ENCODE assay signal across 9 cellular contexts in the genomic region with DNA sequence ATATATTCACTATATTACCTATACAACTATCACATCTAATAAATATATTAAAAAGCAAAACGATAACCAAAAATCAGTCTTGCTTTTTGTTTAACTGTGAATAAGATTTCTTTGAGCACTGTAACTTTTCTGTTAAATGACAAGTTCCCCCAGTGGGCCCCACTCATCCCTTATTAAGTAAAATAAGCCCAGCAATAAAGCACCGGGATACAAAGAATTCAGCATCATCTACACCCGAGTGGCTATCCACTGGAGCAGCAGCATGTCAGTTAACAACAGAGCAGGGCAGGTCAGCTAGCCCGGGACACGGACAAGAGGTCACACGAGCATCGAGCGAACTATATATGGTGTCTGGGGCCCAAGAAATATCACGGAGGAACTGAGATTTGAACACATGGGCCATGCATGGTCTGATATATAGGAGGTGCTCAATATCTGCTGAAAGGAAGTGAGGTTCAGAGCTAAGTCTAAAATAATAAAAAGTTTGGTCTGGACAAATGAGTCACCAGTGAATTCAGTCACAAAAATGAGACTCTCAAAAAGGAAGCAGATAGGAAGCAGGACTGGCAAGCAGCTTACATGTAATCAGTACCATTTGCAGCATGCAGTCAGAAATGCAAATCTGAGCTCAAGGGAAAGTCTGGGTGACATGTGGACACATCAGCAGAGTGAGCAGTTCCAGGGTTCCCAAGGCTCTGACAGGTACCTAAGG. TPM values are rescaled to one million over a fixed set of nuclear protein-coding genes. Genes with fewer than 3 reads are reported as not detected.
DNase-seq lines count a peak whose midpoint lies in the region; ATAC-seq lines count a peak whose summit lies in the region.
"Had no signal": no experiment of that assay in that cellular context is flagged by ENCODE, and none has a peak within 500 bp of the region (broad histone marks: within the 10 kb centered on the region; RNA-seq: fewer than 3 reads in every experiment).

No MANE protein-coding gene starts in this region.

- intact Hi-C loops in activated naive CD4-positive, alpha-beta T cell treated with anti-CD3 and anti-CD28 coated beads for 36 hours (cut with micrococcal nuclease), result loop anchor here (1.0 to 5.0 kb wide), 5 partner anchors 27 to 1007 kb away; a partner anchor contains a TSS

- no peak overlapping the region for H3K4me3 Mint-ChIP-seq in activated naive CD4-positive, alpha-beta T cell treated with anti-CD3 and anti-CD28 coated beads for 36 hours
- H3K4me3 Mint-ChIP-seq in activated naive CD4-positive, alpha-beta T cell treated with anti-CD3 and anti-CD28 coated beads, Interleukin-2, amount 10 ng/mL, durations not matched to agents 7 days and 5 days, result no peak overlapping the region
- peak overlapping the region in 2 of 8 donors; percentile 60 to 66 for H3K4me3 Mint-ChIP-seq in naive B cell

- in situ Hi-C loops in ACHN (cut with HindIII; ENCODE audit: low pct_ligation_motif_present, low pct_unique_long_range_greater_than_20kb, low sequenced_read_pairs), result no loop called here

- no peak overlapping the region for H3K27ac Mint-ChIP-seq in activated naive CD4-positive, alpha-beta T cell treated with anti-CD3 and anti-CD28 coated beads for 36 hours
- H3K27ac Mint-ChIP-seq in activated naive CD4-positive, alpha-beta T cell treated with anti-CD3 and anti-CD28 coated beads, Interleukin-2, amount 10 ng/mL, durations not matched to agents 7 days and 5 days, result no peak overlapping the region
- H3K27ac Mint-ChIP-seq in naive B cell, result peak overlapping the region; percentile 38 to 81 (median 68)

- peak; percentile 62 for ATAC-seq in HG02870 (IDR thresholded peaks at IDR 0.05; ENCODE audit: unreplicated experiment)
- ATAC-seq in naive B cell (ENCODE audit: low read depth in 2 of 2), result peak in 1 of 2 donors; percentile 1

- CTCF ChIA-PET in activated naive CD4-positive, alpha-beta T cell treated with anti-CD3 and anti-CD28 coated beads for 36 hours (lab: Charles Lee), result no interaction called here
- CTCF ChIA-PET in activated naive CD4-positive, alpha-beta T cell treated with anti-CD3 and anti-CD28 coated beads, Interleukin-2, amount 10 ng/mL, durations not matched to agents 7 days and 5 days (lab: Charles Lee), result interaction anchor here (1.0 kb wide), 1 partner anchor 58 kb away, joined by 3 read pairs; no protein-coding TSS in a partner anchor

- H3K27me3 Mint-ChIP-seq in activated naive CD4-positive, alpha-beta T cell treated with anti-CD3 and anti-CD28 coated beads for 36 hours (ENCODE audit: low read depth), result peaks cover 3% of the 10 kb centered on the region
- peaks cover 9% of the 10 kb centered on the region for H3K27me3 Mint-ChIP-seq in activated naive CD4-positive, alpha-beta T cell treated with anti-CD3 and anti-CD28 coated beads, Interleukin-2, amount 10 ng/mL, durations not matched to agents 7 days and 5 days
- H3K27me3 Mint-ChIP-seq in naive B cell, result no peaks in the 10 kb centered on the region

- H3K9me3 Mint-ChIP-seq in activated naive CD4-positive, alpha-beta T cell treated with anti-CD3 and anti-CD28 coated beads for 36 hours, result no peaks in the 10 kb centered on the region
- no peaks in the 10 kb centered on the region for H3K9me3 Mint-ChIP-seq in activated naive CD4-positive, alpha-beta T cell treated with anti-CD3 and anti-CD28 coated beads, Interleukin-2, amount 10 ng/mL, durations not matched to agents 7 days and 5 days
- H3K9me3 Mint-ChIP-seq in naive B cell, result no peaks in the 10 kb centered on the region

- peak; percentile 51 for DNase-seq in activated naive CD4-positive, alpha-beta T cell treated with anti-CD3 and anti-CD28 coated beads for 36 hours
- no peak for DNase-seq in activated naive CD4-positive, alpha-beta T cell treated with anti-CD3 and anti-CD28 coated beads, Interleukin-2, amount 10 ng/mL, durations not matched to agents 7 days and 5 days
- DNase-seq in RKO (ENCODE audit: low spot score) (peak; percentile 45), naive B cell (no peak), ACHN (no peak), DMS53 (lab: John Stamatoyannopoulos, UW) (no peak), NCI-H2107 treated with DMSO at 0.1 percent for 48 hours (lab: John Stamatoyannopoulos, UW; ENCODE audit: unreplicated experiment) (no peak)
- DNase-seq: DND-41 had no signal

- H3K4me1 Mint-ChIP-seq in activated naive CD4-positive, alpha-beta T cell treated with anti-CD3 and anti-CD28 coated beads for 36 hours (ENCODE audit: low read depth), result peaks cover 40% of the 10 kb centered on the region
- peaks cover 43% of the 10 kb centered on the region for H3K4me1 Mint-ChIP-seq in activated naive CD4-positive, alpha-beta T cell treated with anti-CD3 and anti-CD28 coated beads, Interleukin-2, amount 10 ng/mL, durations not matched to agents 7 days and 5 days
- peaks cover 48 to 56% (median 52%) of the 10 kb centered on the region in 3 donors for H3K4me1 Mint-ChIP-seq in naive B cell

- peaks cover 11% of the 10 kb centered on the region for H3K36me3 Mint-ChIP-seq in activated naive CD4-positive, alpha-beta T cell treated with anti-CD3 and anti-CD28 coated beads for 36 hours (ENCODE audit: low read depth)
- H3K36me3 Mint-ChIP-seq in activated naive CD4-positive, alpha-beta T cell treated with anti-CD3 and anti-CD28 coated beads, Interleukin-2, amount 10 ng/mL, durations not matched to agents 7 days and 5 days, result peaks cover 20% of the 10 kb centered on the region
- H3K36me3 Mint-ChIP-seq in naive B cell, result peaks cover 5 to 25% of the 10 kb centered on the region in 2 donors

RNA-seq across cellular contexts. Expression of a gene that starts 4.1 kb away (rescaled TPM):
- 10 to 100 TPM; 14.2 to 16.2 TPM for total RNA-seq in activated naive CD4-positive, alpha-beta T cell treated with anti-CD3 and anti-CD28 coated beads for 36 hours
- polyA plus RNA-seq in naive B cell (ENCODE audit: low read depth in 6 of 6), result 10 to 100 TPM in 4 of 6 donors, 1 to 10 TPM in 2; 8.6 to 19.0 (median 12.8) TPM

Comparison
In these comparisons a context has a peak if more than half of its experiments do, and no peak if none do; other contexts are left out.
1. DNase-seq: peak in activated naive CD4-positive, alpha-beta T cell treated with anti-CD3 and anti-CD28 coated beads for 36 hours (single experiment) and RKO (single experiment); none in activated naive CD4-positive, alpha-beta T cell treated with anti-CD3 and anti-CD28 coated beads, Interleukin-2, amount 10 ng/mL, durations not matched to agents 7 days and 5 days (single experiment), naive B cell (single experiment), ACHN (single experiment), DMS53 (single experiment) and NCI-H2107 treated with DMSO at 0.1 percent for 48 hours (single experiment).
2. H3K27ac Mint-ChIP-seq: peak in naive B cell (6 of 6); none in activated naive CD4-positive, alpha-beta T cell treated with anti-CD3 and anti-CD28 coated beads for 36 hours (single experiment) and activated naive CD4-positive, alpha-beta T cell treated with anti-CD3 and anti-CD28 coated beads, Interleukin-2, amount 10 ng/mL, durations not matched to agents 7 days and 5 days (single experiment).